In genomic region chr16:67268136-67268579, GRCh38 we compare ENCODE assay signal across 11 cellular contexts. TPM values are rescaled to one million over a fixed set of nuclear protein-coding genes. Genes with fewer than 3 reads are reported as not detected.
DNase-seq lines count a peak whose midpoint lies in the region; ATAC-seq and TF ChIP-seq lines count a peak whose summit lies in the region.
"Had no signal": no experiment of that assay in that cellular context is flagged by ENCODE, and none has a peak within 500 bp of the region (broad histone marks: within the 10 kb centered on the region; RNA-seq: fewer than 3 reads in every experiment).

No MANE protein-coding gene starts in this region.

- H3K9me2 ChIP-seq in SK-N-SH, result no peaks in the 10 kb centered on the region

- peaks cover 0 to 20% (median 6%) of the 10 kb centered on the region in 5 donors for H3K27me3 Mint-ChIP-seq in naive thymus-derived CD4-positive, alpha-beta T cell
- peaks cover 1 to 10% of the 10 kb centered on the region in 2 donors for H3K27me3 Mint-ChIP-seq in natural killer cell (ENCODE audit: low read depth in 2 of 2)
- H3K27me3 Mint-ChIP-seq: activated naive CD8-positive, alpha-beta T cell had no signal

- H3K36me3 Mint-ChIP-seq in naive thymus-derived CD4-positive, alpha-beta T cell, result peaks cover 0 to 3% (median 0%) of the 10 kb centered on the region in 5 donors
- H3K36me3 Mint-ChIP-seq in natural killer cell, result no peaks in the 10 kb centered on the region
- H3K36me3 Mint-ChIP-seq: activated naive CD8-positive, alpha-beta T cell had no signal

- H3K27ac ChIP-seq in SK-N-SH (ENCODE audit: low read depth in 2 of 2, low read length in 1 of 2) (peak overlapping the region in 1 of 2 experiments; percentile 77; a peak in 2 of 4 replicates), colonic mucosa (no peak overlapping the region)
- H3K27ac ChIP-seq in naive thymus-derived CD4-positive, alpha-beta T cell (ENCODE audit: low read depth, low read length), result no peak overlapping the region

- ATAC-seq in naive thymus-derived CD4-positive, alpha-beta T cell, result no peak
- ATAC-seq in natural killer cell, result no peak

- TF ChIP-seq EP300 in SK-N-SH (IDR thresholded peaks at IDR 0.05; ENCODE audit: borderline replicate concordance in 1 of 2, low read depth in 1 of 2, low read length in 1 of 2), result peak in 1 of 2 experiments; percentile 56; a peak in 1 of 4 replicates

- H3K36me3 ChIP-seq in SK-N-SH (replicated peaks in 1 of 2; ENCODE audit: control insufficient read depth in 1 of 2, insufficient read depth in 2 of 2, low read length in 1 of 2), result no peaks in the 10 kb centered on the region
- H3K36me3 ChIP-seq in naive thymus-derived CD4-positive, alpha-beta T cell (ENCODE audit: control insufficient read depth in 2 of 3, insufficient read depth in 3 of 3, low read length in 3 of 3), result no peaks in the 10 kb centered on the region
- no peaks in the 10 kb centered on the region for H3K36me3 ChIP-seq in colonic mucosa

- no peak overlapping the region for H2AFZ ChIP-seq in SK-N-SH (ENCODE audit: low read depth)

- peaks cover 8% of the 10 kb centered on the region; the same call in 1 of the 2 replicates for H3K79me2 ChIP-seq in SK-N-SH (ENCODE audit: insufficient read depth)

- H3K4me1 ChIP-seq in SK-N-SH (ENCODE audit: control insufficient read depth in 1 of 2, insufficient read depth in 2 of 2, low read depth in 1 of 2, low read length in 1 of 2), result peaks cover 0 to 7% of the 10 kb centered on the region in 2 experiments; a peak in 1 of 4 replicates
- no peaks in the 10 kb centered on the region for H3K4me1 ChIP-seq in naive thymus-derived CD4-positive, alpha-beta T cell (ENCODE audit: control insufficient read depth in 2 of 2, insufficient read depth in 2 of 2, low read length in 2 of 2)
- no peaks in the 10 kb centered on the region for H3K4me1 ChIP-seq in colonic mucosa

- intact Hi-C loops in posterior vena cava (cut with DNase I), result no loop called here
- intact Hi-C loops in naive thymus-derived CD4-positive, alpha-beta T cell (cut with micrococcal nuclease), result no loop called here
- intact Hi-C loops in natural killer cell (cut with micrococcal nuclease), result no loop called here
- intact Hi-C loops in colonic mucosa (cut with DNase I), result no loop called here

- H3K9ac ChIP-seq in SK-N-SH (peak overlapping the region; percentile 25; the same call in 1 of the 2 replicates), colonic mucosa (ENCODE audit: low read depth in 2 of 2, low read length in 2 of 2) (no peak overlapping the region)

- H3F3A ChIP-seq in SK-N-SH (replicated peaks; ENCODE audit: insufficient read depth), result peaks cover 21% of the 10 kb centered on the region

- no peaks in the 10 kb centered on the region for H3K9me3 Mint-ChIP-seq in naive thymus-derived CD4-positive, alpha-beta T cell
- no peaks in the 10 kb centered on the region for H3K9me3 Mint-ChIP-seq in natural killer cell

- H3K4me3 Mint-ChIP-seq in naive thymus-derived CD4-positive, alpha-beta T cell, result no peak overlapping the region
- no peak overlapping the region for H3K4me3 Mint-ChIP-seq in natural killer cell
- H3K4me3 Mint-ChIP-seq: activated naive CD8-positive, alpha-beta T cell had no signal

- H3K9me3 ChIP-seq in SK-N-SH (no peaks in the 10 kb centered on the region), colonic mucosa (no peaks in the 10 kb centered on the region)
- no peaks in the 10 kb centered on the region for H3K9me3 ChIP-seq in naive thymus-derived CD4-positive, alpha-beta T cell (ENCODE audit: control insufficient read depth in 2 of 3, low read length in 3 of 3)

- H3K4me1 Mint-ChIP-seq in naive thymus-derived CD4-positive, alpha-beta T cell, result no peaks in the 10 kb centered on the region
- no peaks in the 10 kb centered on the region for H3K4me1 Mint-ChIP-seq in natural killer cell

- no peak for TF ChIP-seq CTCF in SK-N-SH (IDR thresholded peaks at IDR 0.05)
- TF ChIP-seq CTCF in fibroblast of pulmonary artery (IDR thresholded peaks at IDR 0.05; ENCODE audit: low read length, missing control alignments), result no peak
- no peak for TF ChIP-seq CTCF in natural killer cell (IDR thresholded peaks at IDR 0.05)
- no peak for TF ChIP-seq CTCF in colonic mucosa (IDR thresholded peaks at IDR 0.05)

- CTCF ChIA-PET in SK-N-SH (lab: Yijun Ruan, JAX), result interaction anchor here (0.6 to 4.7 kb wide), 5 partner anchors 8 to 154 kb away, joined by 3 to 24 read pairs (median 4); no protein-coding TSS in a partner anchor
- CTCF ChIA-PET in naive thymus-derived CD4-positive, alpha-beta T cell (lab: Charles Lee), result interaction anchor here (0.7 kb wide), 1 partner anchor 9 kb away, joined by 7 read pairs; no protein-coding TSS in a partner anchor

- TF ChIP-seq RAD21 in SK-N-SH (IDR thresholded peaks at IDR 0.05; ENCODE audit: low read length), result no peak

- 41% methylated on average over 5 of the region's 5 CpGs for WGBS in SK-N-SH (ENCODE audit: low lambda C conversion rate)

- H4K20me1 ChIP-seq in SK-N-SH (ENCODE audit: insufficient read depth), result no peaks in the 10 kb centered on the region

- H3K4me3 ChIP-seq in SK-N-SH (ENCODE audit: low read depth in 2 of 2, low read length in 1 of 2) (no peak overlapping the region), fibroblast of pulmonary artery (replicated peaks; ENCODE audit: low read depth, low read length) (no peak overlapping the region), colonic mucosa (no peak overlapping the region)
- no peak overlapping the region for H3K4me3 ChIP-seq in naive thymus-derived CD4-positive, alpha-beta T cell (ENCODE audit: low read length)

- DNase-seq in GM04504 (ENCODE audit: low read depth) (peak; percentile 86), SK-N-SH (no peak), fibroblast of pulmonary artery (ENCODE audit: low read depth) (peak; percentile 91), posterior vena cava (ENCODE audit: low spot score) (peak; percentile 92), natural killer cell (no peak), colonic mucosa (no peak), NCI-H748 (lab: John Stamatoyannopoulos, UW; ENCODE audit: unreplicated experiment) (no peak)
- no peak for DNase-seq in naive thymus-derived CD4-positive, alpha-beta T cell
- DNase-seq: NCI-H2171 treated with DMSO at 0.1 percent for 48 hours, nucleus accumbens had no signal

- no peak overlapping the region for H3K4me2 ChIP-seq in SK-N-SH

- H3K27me3 ChIP-seq in SK-N-SH (ENCODE audit: insufficient read depth), result no peaks in the 10 kb centered on the region
- H3K27me3 ChIP-seq in naive thymus-derived CD4-positive, alpha-beta T cell (ENCODE audit: control insufficient read depth in 2 of 2, insufficient read depth in 2 of 2, low read length in 2 of 2), result no peaks in the 10 kb centered on the region
- H3K27me3 ChIP-seq in colonic mucosa, result no peaks in the 10 kb centered on the region

- no peak overlapping the region for H3K27ac Mint-ChIP-seq in naive thymus-derived CD4-positive, alpha-beta T cell
- H3K27ac Mint-ChIP-seq in natural killer cell, result no peak overlapping the region
- H3K27ac Mint-ChIP-seq: activated naive CD8-positive, alpha-beta T cell had no signal

- POLR2A ChIA-PET in SK-N-SH (lab: Yijun Ruan, JAX), result no interaction called here
- POLR2A ChIA-PET in naive thymus-derived CD4-positive, alpha-beta T cell (lab: Charles Lee), result interaction anchor here (0.7 kb wide), 1 partner anchor 10 kb away, joined by 3 read pairs; no protein-coding TSS in a partner anchor

RNA-seq across cellular contexts. Expression of gene PLEKHG4, which starts 11.2 kb away (rescaled TPM):
- polyA plus RNA-seq in SK-N-SH (2012; rRNA removed), result 65.5 and 87.0 TPM in 2 replicates
- 13.2 and 22.7 TPM in 2 replicates for polyA plus RNA-seq in SK-N-SH (2012; cell fraction: cytosol; rRNA removed)
- 417 and 427 TPM in 2 replicates for polyA plus RNA-seq in SK-N-SH (2012; cell fraction: nucleus; rRNA removed)
- total RNA-seq in posterior vena cava (1 to 10 TPM; 3.2 to 5.4 TPM), natural killer cell (10 to 100 TPM in 1 of 3 donors, 1 to 10 TPM in 2; 6.8 to 14.7 (median 8.5) TPM), colonic mucosa (10 to 100 TPM; 13.1 to 14.7 TPM)
- total RNA-seq in naive thymus-derived CD4-positive, alpha-beta T cell, result 10 to 100 TPM; 18.9 to 32.3 (median 26.1) TPM
- polyA plus RNA-seq in naive thymus-derived CD4-positive, alpha-beta T cell, result 1 to 10 TPM; 6.2 to 9.1 TPM

RNA-seq across cellular contexts. Expression of gene SLC9A5, which starts 19.4 kb away (rescaled TPM):
- polyA plus RNA-seq in SK-N-SH (2012; rRNA removed), result 4.1 and 5.8 TPM in 2 replicates
- 1.5 and 1.6 TPM in 2 replicates for polyA plus RNA-seq in SK-N-SH (2012; cell fraction: cytosol; rRNA removed)
- polyA plus RNA-seq in SK-N-SH (2012; cell fraction: nucleus; rRNA removed), result 29.9 and 31.6 TPM in 2 replicates
- 1 to 10 TPM in 1 of 2 donors, under 1 TPM in 1; 0.57 to 1.1 TPM for total RNA-seq in posterior vena cava
- total RNA-seq in naive thymus-derived CD4-positive, alpha-beta T cell, result 1 to 10 TPM; 1.7 to 3.7 (median 2.2) TPM
- polyA plus RNA-seq in naive thymus-derived CD4-positive, alpha-beta T cell, result under 1 TPM; 0.11 to 0.18 TPM
- 1 to 10 TPM; 1.2 to 2.6 (median 1.6) TPM for total RNA-seq in natural killer cell
- 1 to 10 TPM in 1 of 2 donors, under 1 TPM in 1; 0.48 to 2.1 TPM for total RNA-seq in colonic mucosa

RNA-seq across cellular contexts. Expression of gene FHOD1, which starts 20.9 kb away (rescaled TPM):
- polyA plus RNA-seq in SK-N-SH (2012; rRNA removed), result 53.2 and 70.9 TPM in 2 replicates
- 17.6 and 25.5 TPM in 2 replicates for polyA plus RNA-seq in SK-N-SH (2012; cell fraction: cytosol; rRNA removed)
- polyA plus RNA-seq in SK-N-SH (2012; cell fraction: nucleus; rRNA removed), result 343 and 475 TPM in 2 replicates
- total RNA-seq in posterior vena cava (10 to 100 TPM; 23.8 to 32.9 TPM), natural killer cell (10 to 100 TPM; 79.3 to 96.8 (median 89.2) TPM), colonic mucosa (10 to 100 TPM; 21.6 to 47.2 TPM)
- total RNA-seq in naive thymus-derived CD4-positive, alpha-beta T cell, result 10 to 100 TPM; 23.7 to 81.7 (median 35.1) TPM
- polyA plus RNA-seq in naive thymus-derived CD4-positive, alpha-beta T cell, result 1 to 10 TPM; 3.6 to 3.7 TPM

RNA-seq across cellular contexts. Expression of gene TMEM208, which starts 41.2 kb away (rescaled TPM):
- 98.2 and 130 TPM in 2 replicates for polyA plus RNA-seq in SK-N-SH (2012; rRNA removed)
- polyA plus RNA-seq in SK-N-SH (2012; cell fraction: cytosol; rRNA removed), result 85.0 and 109 TPM in 2 replicates
- 101 TPM in 2 replicates for polyA plus RNA-seq in SK-N-SH (2012; cell fraction: nucleus; rRNA removed)
- 10 to 100 TPM; 25.1 to 33.1 TPM for total RNA-seq in posterior vena cava
- 10 to 100 TPM; 27.6 to 44.8 (median 32.7) TPM for total RNA-seq in naive thymus-derived CD4-positive, alpha-beta T cell
- 10 to 100 TPM; 79.7 to 88.3 TPM for polyA plus RNA-seq in naive thymus-derived CD4-positive, alpha-beta T cell
- total RNA-seq in natural killer cell, result 10 to 100 TPM; 34.5 to 39.2 (median 36.7) TPM
- total RNA-seq in colonic mucosa, result 10 to 100 TPM; 42.8 to 69.0 TPM

RNA-seq across cellular contexts. Expression of gene KCTD19, which starts 58.4 kb away (rescaled TPM):
- 1.8 and 1.9 TPM in 2 replicates for polyA plus RNA-seq in SK-N-SH (2012; rRNA removed)
- 0.41 and 0.49 TPM in 2 replicates for polyA plus RNA-seq in SK-N-SH (2012; cell fraction: cytosol; rRNA removed)
- polyA plus RNA-seq in SK-N-SH (2012; cell fraction: nucleus; rRNA removed), result 9.1 and 10.8 TPM in 2 replicates
- not detected for total RNA-seq in posterior vena cava
- under 1 TPM in 2 of 5 experiments, not detected in 3; 0.05 to 0.39 TPM for total RNA-seq in naive thymus-derived CD4-positive, alpha-beta T cell
- not detected for polyA plus RNA-seq in naive thymus-derived CD4-positive, alpha-beta T cell
- not detected for total RNA-seq in natural killer cell
- under 1 TPM in 1 of 2 donors, not detected in 1; 0.24 TPM for total RNA-seq in colonic mucosa

Comparison
In these comparisons a context has a peak if more than half of its experiments do, and no peak if none do; other contexts are left out.
1. DNase-seq: peak in GM04504 (single experiment), fibroblast of pulmonary artery (single experiment) and posterior vena cava (single experiment); none in SK-N-SH (single experiment), naive thymus-derived CD4-positive, alpha-beta T cell (0 of 9), natural killer cell (single experiment), colonic mucosa (single experiment) and NCI-H748 (single experiment).